ENCODE assay signal across 27 cellular contexts in the genomic region with DNA sequence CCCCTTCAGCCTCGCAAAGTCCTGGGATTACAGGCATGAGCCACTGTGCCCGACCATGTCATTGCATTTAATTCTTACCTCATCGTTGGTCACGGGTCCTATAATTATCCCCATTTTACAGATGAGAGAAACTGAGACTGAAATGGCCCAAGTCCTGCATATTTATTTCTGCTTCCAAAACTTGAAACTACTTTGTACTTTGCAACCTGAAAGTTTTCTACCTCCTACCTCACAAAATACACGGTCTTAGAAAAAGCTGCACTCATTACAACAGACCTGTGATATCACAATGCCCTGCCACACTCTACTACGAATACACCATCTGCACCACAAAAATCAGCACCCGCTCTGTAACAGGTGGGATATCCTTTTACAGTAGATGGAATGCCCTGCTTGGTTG.
DNase-seq lines count a peak whose midpoint lies in the region; FAIRE-seq and TF ChIP-seq lines count a peak whose summit lies in the region.
"Had no signal": no experiment of that assay in that cellular context is flagged by ENCODE, and none has a peak within 500 bp of the region (broad histone marks: within the 10 kb centered on the region; RNA-seq: fewer than 3 reads in every experiment).

No MANE protein-coding gene starts in this region.

- intact Hi-C loops in breast epithelium (cut with DNase I; ENCODE audit: low total_unique reads), result no loop called here
- intact Hi-C loops in OCI-LY7 (cut with micrococcal nuclease; ENCODE audit: unreplicated experiment), result no loop called here

- H3K27me3 ChIP-seq in OCI-LY3 (ENCODE audit: low read depth, low read length) (0 out of 2 replicates have a peak, but pooled peaks cover 3% of the 10 kb centered on the region), breast epithelium (no peaks in the 10 kb centered on the region), osteoblast (ENCODE audit: insufficient read depth, low read length) (no peaks in the 10 kb centered on the region)
- H3K27me3 ChIP-seq: BLaER1, colonic mucosa had no signal

- no peaks in the 10 kb centered on the region for H3K36me3 Mint-ChIP-seq in chondrocyte (ENCODE audit: low read depth)
- no peaks in the 10 kb centered on the region for H3K36me3 Mint-ChIP-seq in activated CD4-positive, alpha-beta T cell treated with anti-CD3 and anti-CD28 coated beads, Interleukin-2, amount 10 ng/mL, durations not matched to agents 7 days and 5 days (ENCODE audit: low read depth)
- H3K36me3 Mint-ChIP-seq: activated naive CD4-positive, alpha-beta T cell treated with anti-CD3 and anti-CD28 coated beads, Interleukin-2, amount 50 U/mL, for 24 hours; IgD-negative memory B cell; memory B cell; stimulated activated naive B cell treated with anti-CD40 and anti-IgM and Interleukin-4, amounts not matched to agents 10 μg/mL and 1 μg/mL and 100 μg/mL, for 72 hours; type B pancreatic cell had no signal

- TF ChIP-seq POLR2A in GM12892 (IDR thresholded peaks at IDR 0.05; ENCODE audit: low read depth, low read length) (no peak), breast epithelium (IDR thresholded peaks at IDR 0.05) (no peak)

- H3K4me2 ChIP-seq in OCI-LY3 (ENCODE audit: low read length) (peak overlapping the region; percentile 72), osteoblast (ENCODE audit: insufficient read depth, low read length) (no peak overlapping the region), OCI-LY7 (ENCODE audit: low read length) (no peak overlapping the region)
- H3K4me2 ChIP-seq: BLaER1 had no signal

- H3K9ac ChIP-seq in OCI-LY3 (ENCODE audit: low read length), result no peak overlapping the region
- H3K9ac ChIP-seq: BLaER1 had no signal

- H3K9me3 ChIP-seq in OCI-LY3 (ENCODE audit: insufficient read depth, low read length) (no peaks in the 10 kb centered on the region), breast epithelium (no peaks in the 10 kb centered on the region), osteoblast (ENCODE audit: low read depth, low read length) (no peaks in the 10 kb centered on the region), OCI-LY7 (ENCODE audit: low read length) (no peaks in the 10 kb centered on the region)
- H3K9me3 ChIP-seq: BLaER1, colonic mucosa had no signal

- no peaks in the 10 kb centered on the region for H3K27me3 Mint-ChIP-seq in chondrocyte (ENCODE audit: low read depth)
- H3K27me3 Mint-ChIP-seq in activated CD4-positive, alpha-beta T cell treated with anti-CD3 and anti-CD28 coated beads, Interleukin-2, amount 10 ng/mL, durations not matched to agents 7 days and 5 days, result no peaks in the 10 kb centered on the region
- H3K27me3 Mint-ChIP-seq: activated naive CD4-positive, alpha-beta T cell treated with anti-CD3 and anti-CD28 coated beads, Interleukin-2, amount 50 U/mL, for 24 hours; IgD-negative memory B cell; stimulated activated naive B cell treated with anti-CD40 and anti-IgM and Interleukin-4, amounts not matched to agents 10 μg/mL and 1 μg/mL and 100 μg/mL, for 72 hours had no signal

- FAIRE-seq in GM12892 (lab: Jason Lieb, UNC), result peak; percentile 97
- FAIRE-seq: GM12891 had no signal

- no peak overlapping the region for H3K4me3 Mint-ChIP-seq in chondrocyte (ENCODE audit: unreplicated experiment)
- H3K4me3 Mint-ChIP-seq in activated CD4-positive, alpha-beta T cell treated with anti-CD3 and anti-CD28 coated beads, Interleukin-2, amount 10 ng/mL, durations not matched to agents 7 days and 5 days, result no peak overlapping the region
- H3K4me3 Mint-ChIP-seq: activated naive CD4-positive, alpha-beta T cell treated with anti-CD3 and anti-CD28 coated beads, Interleukin-2, amount 50 U/mL, for 24 hours; IgD-negative memory B cell; memory B cell; stimulated activated naive B cell treated with anti-CD40 and anti-IgM and Interleukin-4, amounts not matched to agents 10 μg/mL and 1 μg/mL and 100 μg/mL, for 72 hours had no signal

- peaks cover 49% of the 10 kb centered on the region for H3K4me1 ChIP-seq in OCI-LY3 (ENCODE audit: low read length)
- no peaks in the 10 kb centered on the region for H3K4me1 ChIP-seq in breast epithelium
- peaks cover 38% of the 10 kb centered on the region for H3K4me1 ChIP-seq in osteoblast (ENCODE audit: insufficient read depth, low read length)
- H3K4me1 ChIP-seq in OCI-LY7 (ENCODE audit: insufficient read depth, low read length, poor library complexity, severe bottlenecking), result no peaks in the 10 kb centered on the region
- H3K4me1 ChIP-seq: BLaER1, colonic mucosa had no signal

- no peak overlapping the region for H3K27ac Mint-ChIP-seq in chondrocyte (ENCODE audit: unreplicated experiment)
- no peak overlapping the region for H3K27ac Mint-ChIP-seq in activated CD4-positive, alpha-beta T cell treated with anti-CD3 and anti-CD28 coated beads, Interleukin-2, amount 10 ng/mL, durations not matched to agents 7 days and 5 days
- H3K27ac Mint-ChIP-seq: activated naive CD4-positive, alpha-beta T cell treated with anti-CD3 and anti-CD28 coated beads, Interleukin-2, amount 50 U/mL, for 24 hours; activated T-helper 2 cell treated with anti-CD3 and anti-CD28 coated beads, Interferon-gamma antibody, Interleukin-2, Interleukin-4, amounts not matched to agents 10 μg/mL and 5 μg/mL and 100 μg/mL, durations not matched to agents 14 hours and 24 hours and 36 hours; IgD-negative memory B cell; memory B cell; progenitor cell of endocrine pancreas; stimulated activated naive B cell treated with anti-CD40 and anti-IgM and Interleukin-4, amounts not matched to agents 10 μg/mL and 1 μg/mL and 100 μg/mL, for 72 hours; type B pancreatic cell had no signal

- CTCF ChIA-PET in activated CD4-positive, alpha-beta T cell treated with anti-CD3 and anti-CD28 coated beads, Interleukin-2, amount 10 ng/mL, durations not matched to agents 7 days and 5 days (lab: Charles Lee), result no interaction called here
- CTCF ChIA-PET in OCI-LY7 (lab: Charles Lee; ENCODE audit: unreplicated experiment), result no interaction called here

- H3K4me1 Mint-ChIP-seq in chondrocyte (ENCODE audit: low read depth), result peaks cover 64% of the 10 kb centered on the region
- H3K4me1 Mint-ChIP-seq in activated CD4-positive, alpha-beta T cell treated with anti-CD3 and anti-CD28 coated beads, Interleukin-2, amount 10 ng/mL, durations not matched to agents 7 days and 5 days, result peaks cover 24% of the 10 kb centered on the region
- H3K4me1 Mint-ChIP-seq: activated naive CD4-positive, alpha-beta T cell treated with anti-CD3 and anti-CD28 coated beads, Interleukin-2, amount 50 U/mL, for 24 hours; IgD-negative memory B cell; memory B cell; stimulated activated naive B cell treated with anti-CD40 and anti-IgM and Interleukin-4, amounts not matched to agents 10 μg/mL and 1 μg/mL and 100 μg/mL, for 72 hours had no signal

- H3K4me3 ChIP-seq in OCI-LY3 (ENCODE audit: low read length) (no peak overlapping the region), breast epithelium (no peak overlapping the region), osteoblast (ENCODE audit: insufficient read depth, low read length) (no peak overlapping the region), OCI-LY7 (ENCODE audit: low read depth, low read length, poor library complexity, severe bottlenecking) (no peak overlapping the region)
- H3K4me3 ChIP-seq: BLaER1, colonic mucosa had no signal

- H4K20me1 ChIP-seq in OCI-LY3 (ENCODE audit: insufficient read depth, low read length) (no peaks in the 10 kb centered on the region), osteoblast (ENCODE audit: insufficient read depth, low read length) (no peaks in the 10 kb centered on the region), OCI-LY7 (ENCODE audit: insufficient read depth, low read length) (no peaks in the 10 kb centered on the region)
- H4K20me1 ChIP-seq: BLaER1 had no signal

- BruUV-seq in OCI-LY7 (replicated peaks; lab: Mats Ljungman, UMichigan), result no TSS peak

- H3K79me2 ChIP-seq in OCI-LY3 (ENCODE audit: low read length) (no peaks in the 10 kb centered on the region), osteoblast (ENCODE audit: insufficient read depth, low read length) (no peaks in the 10 kb centered on the region), OCI-LY7 (ENCODE audit: insufficient read depth, low read depth, low read length) (no peaks in the 10 kb centered on the region)

- H3K36me3 ChIP-seq in OCI-LY3 (replicated peaks; ENCODE audit: low read depth, low read length), result no peaks in the 10 kb centered on the region
- H3K36me3 ChIP-seq in breast epithelium, result no peaks in the 10 kb centered on the region
- no peaks in the 10 kb centered on the region for H3K36me3 ChIP-seq in osteoblast (ENCODE audit: insufficient read depth, low read length)
- H3K36me3 ChIP-seq in OCI-LY7 (ENCODE audit: insufficient read depth, low read length), result no peaks in the 10 kb centered on the region
- H3K36me3 ChIP-seq: BLaER1, colonic mucosa, WERI-Rb-1 had no signal

- H3K27ac ChIP-seq in OCI-LY3 (ENCODE audit: low read length), result no peak overlapping the region
- peak overlapping the region; percentile 52 to 73 for H3K27ac ChIP-seq in breast epithelium
- peak overlapping the region; percentile 11 for H3K27ac ChIP-seq in osteoblast (ENCODE audit: low read depth, low read length)
- H3K27ac ChIP-seq in OCI-LY7 (ENCODE audit: low read depth, low read length, poor library complexity, severe bottlenecking), result no peak overlapping the region
- H3K27ac ChIP-seq: BLaER1, colonic mucosa, WERI-Rb-1 had no signal

- no peaks in the 10 kb centered on the region for H3K9me3 Mint-ChIP-seq in chondrocyte (ENCODE audit: low read depth)
- no peaks in the 10 kb centered on the region for H3K9me3 Mint-ChIP-seq in activated CD4-positive, alpha-beta T cell treated with anti-CD3 and anti-CD28 coated beads, Interleukin-2, amount 10 ng/mL, durations not matched to agents 7 days and 5 days
- H3K9me3 Mint-ChIP-seq: activated naive CD4-positive, alpha-beta T cell treated with anti-CD3 and anti-CD28 coated beads, Interleukin-2, amount 50 U/mL, for 24 hours; activated T-helper 2 cell treated with anti-CD3 and anti-CD28 coated beads, Interferon-gamma antibody, Interleukin-2, Interleukin-4, amounts not matched to agents 10 μg/mL and 5 μg/mL and 100 μg/mL, durations not matched to agents 14 hours and 24 hours and 36 hours; IgD-negative memory B cell; memory B cell; stimulated activated naive B cell treated with anti-CD40 and anti-IgM and Interleukin-4, amounts not matched to agents 10 μg/mL and 1 μg/mL and 100 μg/mL, for 72 hours; type B pancreatic cell had no signal

- DNase-seq in GM12892 (ENCODE audit: insufficient read length), result no peak
- DNase-seq in breast epithelium (ENCODE audit: low spot score in 2 of 2), result no peak
- no peak for DNase-seq in osteoblast (ENCODE audit: insufficient read length, low spot score, missing footprints)
- DNase-seq in chondrocyte (ENCODE audit: low spot score), result no peak
- no peak for DNase-seq in pons (ENCODE audit: low spot score)
- no peak for DNase-seq in activated CD4-positive, alpha-beta T cell treated with anti-CD3 and anti-CD28 coated beads, Interleukin-2, amount 10 ng/mL, durations not matched to agents 7 days and 5 days
- no peak for DNase-seq in OCI-LY7 (ENCODE audit: low spot score)
- DNase-seq: activated CD4-positive, alpha-beta T cell treated with anti-CD3 and anti-CD28 coated beads for 48 hours; activated CD8-positive, alpha-beta memory T cell treated with anti-CD3 and anti-CD28 coated beads for 24 hours; activated T-cell treated with anti-CD3 and anti-CD28 coated beads for 4 hours; colonic mucosa; effector memory CD4-positive, alpha-beta T cell; NCI-H1092; NCI-H1694; OCI-M1; Right ventricle myocardium superior; stimulated activated naive B cell treated with anti-CD40 and anti-IgM and Interleukin-4, amounts not matched to agents 10 μg/mL and 1 μg/mL and 100 μg/mL, for 72 hours had no signal

- H2AFZ ChIP-seq in OCI-LY3 (ENCODE audit: low read depth, low read length) (no peak overlapping the region), osteoblast (ENCODE audit: low read length) (no peak overlapping the region), OCI-LY7 (ENCODE audit: low read length) (no peak overlapping the region)

- POLR2A ChIA-PET in activated CD4-positive, alpha-beta T cell treated with anti-CD3 and anti-CD28 coated beads, Interleukin-2, amount 10 ng/mL, durations not matched to agents 7 days and 5 days (lab: Charles Lee), result no interaction called here
- POLR2A ChIA-PET in OCI-LY7 (lab: Charles Lee), result no interaction called here

- TF ChIP-seq CTCF in OCI-LY3 (IDR thresholded peaks at IDR 0.05; ENCODE audit: low read depth, low read length), result no peak
- no peak for TF ChIP-seq CTCF in breast epithelium (IDR thresholded peaks at IDR 0.05)
- TF ChIP-seq CTCF in osteoblast (IDR thresholded peaks at IDR 0.05; ENCODE audit: extremely low read depth, low read depth, low read length), result no peak
- no peak for TF ChIP-seq CTCF in chondrocyte (IDR thresholded peaks at IDR 0.05)
- no peak for TF ChIP-seq CTCF in OCI-LY7 (conservative IDR thresholded peaks at IDR 0.05; ENCODE audit: low read length)

- no peaks in the 10 kb centered on the region for H3K9me2 ChIP-seq in OCI-LY7 (ENCODE audit: insufficient read depth, low read length)

Comparison
In these comparisons a context has a peak if more than half of its experiments do, and no peak if none do; other contexts are left out.
1. H3K27ac ChIP-seq: peak in breast epithelium (2 of 2) and osteoblast (single experiment); none in OCI-LY3 (single experiment) and OCI-LY7 (single experiment).